Comparison of ENCODE assay signal across 8 cellular contexts in the genomic region with DNA sequence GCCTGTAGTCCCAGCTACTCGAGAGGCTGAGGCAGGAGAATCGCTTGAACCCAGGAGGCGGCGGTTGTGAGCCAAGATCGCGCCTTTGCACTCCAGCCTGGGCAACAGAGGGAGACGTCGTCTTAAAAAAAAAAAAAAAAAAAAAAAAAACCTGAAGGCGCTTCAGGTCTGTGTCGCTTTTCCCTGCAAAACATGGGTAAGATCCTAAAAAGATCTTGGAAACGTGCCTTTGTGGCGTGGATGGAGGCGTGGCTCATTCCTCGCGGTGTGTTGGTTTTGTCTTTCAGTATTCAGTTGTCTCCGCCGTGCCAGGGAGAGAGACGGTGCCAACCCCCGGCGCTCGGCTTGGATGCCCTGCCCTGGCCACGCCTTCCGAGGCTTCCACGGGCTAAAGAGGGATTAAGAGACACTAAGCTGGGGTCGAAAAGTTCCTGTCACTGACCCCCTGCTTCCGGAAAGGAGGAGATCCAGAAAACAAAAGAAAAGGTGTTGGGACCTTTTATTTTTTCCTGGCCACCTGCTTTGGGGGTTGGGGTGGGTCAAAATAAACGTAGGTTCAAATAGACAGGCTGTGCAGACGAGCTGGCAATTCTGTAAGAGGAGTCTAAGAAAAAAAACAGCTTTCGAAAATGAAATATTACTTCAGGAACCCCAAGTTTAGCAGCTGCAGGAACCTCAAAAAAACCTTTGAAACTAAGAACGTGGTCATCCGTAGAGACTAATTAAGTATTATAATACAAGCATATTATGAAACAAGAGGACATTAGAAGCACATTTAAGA. TPM values are rescaled to one million over a fixed set of nuclear protein-coding genes. Genes with fewer than 3 reads are reported as not detected.
DNase-seq lines count a peak whose midpoint lies in the region; ATAC-seq and TF ChIP-seq lines count a peak whose summit lies in the region.

No MANE protein-coding gene starts in this region.

- H3K9me3 ChIP-seq in duodenal mucosa (ENCODE audit: control insufficient read depth in 1 of 2, low read length in 2 of 2) (no peaks in the 10 kb centered on the region), thoracic aorta (no peaks in the 10 kb centered on the region)

- H3K36me3 ChIP-seq in duodenal mucosa (ENCODE audit: control insufficient read depth in 1 of 2, insufficient read depth in 2 of 2, low read length in 2 of 2) (no peaks in the 10 kb centered on the region), thoracic aorta (no peaks in the 10 kb centered on the region)

- no peaks in the 10 kb centered on the region for H3K27me3 ChIP-seq in duodenal mucosa (ENCODE audit: control insufficient read depth in 1 of 2, insufficient read depth in 2 of 2, low read length in 2 of 2)
- no peaks in the 10 kb centered on the region for H3K27me3 ChIP-seq in thoracic aorta (replicated peaks; ENCODE audit: insufficient read depth)

- H3K4me1 ChIP-seq in duodenal mucosa (ENCODE audit: control insufficient read depth in 1 of 2, insufficient read depth in 2 of 2, low read length in 2 of 2) = peaks cover 0 to 21% of the 10 kb centered on the region in 2 donors
- H3K4me1 ChIP-seq in thoracic aorta (ENCODE audit: control insufficient read depth in 1 of 2, low read depth in 2 of 2) = no peaks in the 10 kb centered on the region

- TF ChIP-seq CTCF in VCaP (conservative IDR thresholded peaks at IDR 0.05) (no peak), thoracic aorta (IDR thresholded peaks at IDR 0.05) (no peak)

- H3K9ac ChIP-seq in duodenal mucosa (ENCODE audit: low read depth in 1 of 2, low read length in 2 of 2) = peak overlapping the region; percentile 57 to 86

- H3K27ac ChIP-seq in VCaP (peak overlapping the region; percentile 92), duodenal mucosa (ENCODE audit: low read depth, low read length) (peak overlapping the region; percentile 39), thoracic aorta (peak overlapping the region; percentile 60 to 81)

- ATAC-seq in GM18907 (IDR thresholded peaks at IDR 0.05; ENCODE audit: unreplicated experiment) = peak; percentile 23
- no peak for ATAC-seq in thoracic aorta (ENCODE audit: insufficient number of reproducible peaks, low FRiP score, low read depth)
- no peak for ATAC-seq in HG03521 (IDR thresholded peaks at IDR 0.05; ENCODE audit: unreplicated experiment)

- DNase-seq in AG08395 (ENCODE audit: low spot score) (peak; percentile 35), NCI-H1105 (lab: John Stamatoyannopoulos, UW) (peak; percentile 53), mesenteric fat pad (ENCODE audit: low spot score) (peak; percentile 83), thoracic aorta (ENCODE audit: low spot score) (no peak)

- H3K4me3 ChIP-seq in duodenal mucosa (ENCODE audit: low read depth in 1 of 2, low read length in 2 of 2) (peak overlapping the region; percentile 94 to 97), thoracic aorta (peak overlapping the region; percentile 96)

RNA-seq across cellular contexts. Expression of a gene that starts 1.1 kb away (rescaled TPM):
- 3.2 TPM for total RNA-seq in mesenteric fat pad
- total RNA-seq in thoracic aorta = 10 to 100 TPM; 10.0 to 13.5 TPM

Comparison
In these comparisons a context has a peak if more than half of its experiments do, and no peak if none do; other contexts are left out.
1. H3K27ac ChIP-seq: peak in every context shown above with its lines; median percentile 92 in VCaP; 70 in thoracic aorta; 39 in duodenal mucosa.